ENCODE assay signal across 8 cellular contexts in genomic region chr4:176791591-176792347, GRCh38. TPM values are rescaled to one million over a fixed set of nuclear protein-coding genes. Genes with fewer than 3 reads are reported as not detected.
DNase-seq lines count a peak whose midpoint lies in the region; ATAC-seq and TF ChIP-seq lines count a peak whose summit lies in the region.

No MANE protein-coding gene starts in this region.

- H3K27ac ChIP-seq in adrenal gland (peak overlapping the region in 4 of 5 donors; percentile 67 to 87 (median 77)), iPS-20b (ENCODE audit: low read length) (no peak overlapping the region)

- H3K4me1 ChIP-seq in adrenal gland (replicated peaks in 1 of 2), result peaks cover 0 to 7% of the 10 kb centered on the region in 2 donors
- H3K4me1 ChIP-seq in iPS-20b (ENCODE audit: insufficient read depth, low read length), result no peaks in the 10 kb centered on the region; the same call in 1 of the 2 replicates

- DNase-seq in GM13976 (ENCODE audit: low spot score), result peak; percentile 31
- peak in 6 of 7 donors; percentile 20 to 45 (median 31) for DNase-seq in adrenal gland
- DNase-seq in stimulated activated effector memory CD8-positive, alpha-beta T cell treated with anti-CD3 and anti-CD28 coated beads, Interleukin-12 subunit alpha, Interleukin-12 subunit beta, amount 100 ng/mL, for 72 hours (ENCODE audit: low spot score in 2 of 2), result no peak
- DNase-seq in NCI-H526 treated with DMSO at 0.1 percent for 48 hours (lab: John Stamatoyannopoulos, UW), result no peak
- no peak for DNase-seq in HUDEP-2 (lab: John Stamatoyannopoulos, UW; ENCODE audit: unreplicated experiment in 76 of 76)
- DNase-seq in amniotic stem cell (lab: John Stamatoyannopoulos, UW), result no peak

- H3K9me3 Mint-ChIP-seq in stimulated activated effector memory CD8-positive, alpha-beta T cell treated with anti-CD3 and anti-CD28 coated beads, Interleukin-12 subunit alpha, Interleukin-12 subunit beta, amount 100 ng/mL, for 72 hours, result no peaks in the 10 kb centered on the region

- in situ Hi-C loops in GM13976 (cut with MboI; ENCODE audit: low sequenced_read_pairs, unreplicated experiment), result loop anchor here (25.0 kb wide), 1 partner anchor 429 kb away; no protein-coding TSS in a partner anchor

- TF ChIP-seq POLR2A in adrenal gland (IDR thresholded peaks at IDR 0.05), result peak in 1 of 2 donors; percentile 0

- ATAC-seq in HG02678 (IDR thresholded peaks at IDR 0.05; ENCODE audit: unreplicated experiment), result peak; percentile 28
- ATAC-seq in stimulated activated effector memory CD8-positive, alpha-beta T cell treated with anti-CD3 and anti-CD28 coated beads, Interleukin-12 subunit alpha, Interleukin-12 subunit beta, amount 100 ng/mL, for 72 hours, result peak; percentile 6

- H3K4me3 ChIP-seq in adrenal gland (peak overlapping the region in 3 of 4 donors; percentile 53 to 87 (median 83)), iPS-20b (ENCODE audit: low read length) (peak overlapping the region; percentile 83)

- H3K4me1 Mint-ChIP-seq in stimulated activated effector memory CD8-positive, alpha-beta T cell treated with anti-CD3 and anti-CD28 coated beads, Interleukin-12 subunit alpha, Interleukin-12 subunit beta, amount 100 ng/mL, for 72 hours, result no peaks in the 10 kb centered on the region

- H3K27me3 ChIP-seq in adrenal gland, result no peaks in the 10 kb centered on the region
- H3K27me3 ChIP-seq in iPS-20b (ENCODE audit: insufficient read depth, low read length), result peaks cover 38% of the 10 kb centered on the region

- H3K9me3 ChIP-seq in adrenal gland (replicated peaks in 1 of 3) (no peaks in the 10 kb centered on the region), iPS-20b (ENCODE audit: insufficient read depth, low read depth, low read length) (no peaks in the 10 kb centered on the region)

- H3K27ac Mint-ChIP-seq in stimulated activated effector memory CD8-positive, alpha-beta T cell treated with anti-CD3 and anti-CD28 coated beads, Interleukin-12 subunit alpha, Interleukin-12 subunit beta, amount 100 ng/mL, for 72 hours, result no peak overlapping the region

- no peaks in the 10 kb centered on the region for H3K36me3 Mint-ChIP-seq in stimulated activated effector memory CD8-positive, alpha-beta T cell treated with anti-CD3 and anti-CD28 coated beads, Interleukin-12 subunit alpha, Interleukin-12 subunit beta, amount 100 ng/mL, for 72 hours

- 2 to 6% (median 3%) methylated on average over 27 to 47 of the region's 47 CpGs for WGBS in adrenal gland, 4 donors

- H3K9ac ChIP-seq in iPS-20b (ENCODE audit: low read depth, low read length), result peak overlapping the region; percentile 51; the same call in 1 of the 2 replicates

- H3K36me3 ChIP-seq in adrenal gland (replicated peaks in 1 of 2) (no peaks in the 10 kb centered on the region), iPS-20b (ENCODE audit: insufficient read depth, low read depth, low read length) (no peaks in the 10 kb centered on the region)

- no peak overlapping the region for H3K4me3 Mint-ChIP-seq in stimulated activated effector memory CD8-positive, alpha-beta T cell treated with anti-CD3 and anti-CD28 coated beads, Interleukin-12 subunit alpha, Interleukin-12 subunit beta, amount 100 ng/mL, for 72 hours

- intact Hi-C loops in adrenal gland (cut with DNase I), result loop anchor here in 1 of 2 donors (5.0 kb wide), 1 partner anchor 256 kb away; no protein-coding TSS in a partner anchor

- TF ChIP-seq CTCF in GM13976 (IDR thresholded peaks at IDR 0.05; ENCODE audit: borderline replicate concordance, control extremely low read depth, extremely low read depth, insufficient read depth, missing control alignments) (no peak), adrenal gland (IDR thresholded peaks at IDR 0.05) (no peak)

RNA-seq across cellular contexts. Expression of gene VEGFC, which starts 1.0 kb away (rescaled TPM):
- 10 to 100 TPM in 3 of 8 donors, 1 to 10 TPM in 5; 2.9 to 30.7 (median 8.2) TPM for total RNA-seq in adrenal gland
- polyA plus RNA-seq in adrenal gland, result 10 to 100 TPM in 1 of 3 donors, 1 to 10 TPM in 2; 4.7 to 18.4 (median 7.8) TPM

Comparison
In these comparisons a context has a peak if more than half of its experiments do, and no peak if none do; other contexts are left out.
1. DNase-seq: peak in GM13976 (single experiment) and adrenal gland (6 of 7); none in stimulated activated effector memory CD8-positive, alpha-beta T cell treated with anti-CD3 and anti-CD28 coated beads, Interleukin-12 subunit alpha, Interleukin-12 subunit beta, amount 100 ng/mL, for 72 hours (0 of 2), NCI-H526 treated with DMSO at 0.1 percent for 48 hours (single experiment), HUDEP-2 (0 of 76) and amniotic stem cell (single experiment).